Comparison of ENCODE assay signal across 2 cellular contexts in the genomic region with DNA sequence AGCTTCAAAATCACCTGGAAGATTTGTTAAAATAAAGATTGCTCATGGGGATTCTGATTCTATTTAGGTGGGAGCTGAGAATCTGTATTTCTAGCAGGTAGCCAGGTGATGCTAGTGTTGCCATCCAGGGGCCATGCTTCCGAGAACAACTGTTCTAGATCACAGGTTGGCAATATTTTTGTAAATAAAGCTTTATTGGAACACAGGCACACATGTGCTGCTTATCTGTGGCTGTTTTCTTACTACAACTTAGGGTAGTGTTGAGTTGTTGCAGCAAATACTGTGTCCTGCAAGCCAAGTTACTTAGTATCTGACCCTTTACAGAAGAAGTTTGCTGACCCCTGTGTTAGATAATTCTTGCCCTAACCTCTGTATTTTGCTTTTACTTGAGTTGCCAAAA.
TF ChIP-seq lines count a peak whose summit lies in the region.

No MANE protein-coding gene starts in this region.

TF ChIP-seq in GM12878, 131 proteins besides CTCF, POLR2A, EP300 and RAD21:
- TF ChIP-seq MTA3 (IDR thresholded peaks at IDR 0.05; ENCODE audit: borderline replicate concordance, low read length) = no peak
- TF ChIP-seq, protein P1, sequence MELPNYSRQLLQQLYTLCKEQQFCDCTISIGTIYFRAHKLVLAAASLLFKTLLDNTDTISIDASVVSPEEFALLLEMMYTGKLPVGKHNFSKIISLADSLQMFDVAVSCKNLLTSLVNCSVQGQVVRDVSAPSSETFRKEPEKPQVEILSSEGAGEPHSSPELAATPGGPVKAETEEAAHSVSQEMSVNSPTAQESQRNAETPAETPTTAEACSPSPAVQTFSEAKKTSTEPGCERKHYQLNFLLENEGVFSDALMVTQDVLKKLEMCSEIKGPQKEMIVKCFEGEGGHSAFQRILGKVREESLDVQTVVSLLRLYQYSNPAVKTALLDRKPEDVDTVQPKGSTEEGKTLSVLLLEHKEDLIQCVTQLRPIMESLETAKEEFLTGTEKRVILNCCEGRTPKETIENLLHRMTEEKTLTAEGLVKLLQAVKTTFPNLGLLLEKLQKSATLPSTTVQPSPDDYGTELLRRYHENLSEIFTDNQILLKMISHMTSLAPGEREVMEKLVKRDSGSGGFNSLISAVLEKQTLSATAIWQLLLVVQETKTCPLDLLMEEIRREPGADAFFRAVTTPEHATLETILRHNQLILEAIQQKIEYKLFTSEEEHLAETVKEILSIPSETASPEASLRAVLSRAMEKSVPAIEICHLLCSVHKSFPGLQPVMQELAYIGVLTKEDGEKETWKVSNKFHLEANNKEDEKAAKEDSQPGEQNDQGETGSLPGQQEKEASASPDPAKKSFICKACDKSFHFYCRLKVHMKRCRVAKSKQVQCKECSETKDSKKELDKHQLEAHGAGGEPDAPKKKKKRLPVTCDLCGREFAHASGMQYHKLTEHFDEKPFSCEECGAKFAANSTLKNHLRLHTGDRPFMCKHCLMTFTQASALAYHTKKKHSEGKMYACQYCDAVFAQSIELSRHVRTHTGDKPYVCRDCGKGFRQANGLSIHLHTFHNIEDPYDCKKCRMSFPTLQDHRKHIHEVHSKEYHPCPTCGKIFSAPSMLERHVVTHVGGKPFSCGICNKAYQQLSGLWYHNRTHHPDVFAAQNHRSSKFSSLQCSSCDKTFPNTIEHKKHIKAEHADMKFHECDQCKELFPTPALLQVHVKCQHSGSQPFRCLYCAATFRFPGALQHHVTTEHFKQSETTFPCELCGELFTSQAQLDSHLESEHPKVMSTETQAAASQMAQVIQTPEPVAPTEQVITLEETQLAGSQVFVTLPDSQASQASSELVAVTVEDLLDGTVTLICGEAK (IDR thresholded peaks at IDR 0.05; ENCODE audit: borderline replicate concordance) = 0 out of 2 replicates have a peak, but pooled peaks have one; percentile 17

TF ChIP-seq in K562, 482 proteins besides CTCF, POLR2A, EP300 and RAD21:
- TF ChIP-seq, protein P2, sequence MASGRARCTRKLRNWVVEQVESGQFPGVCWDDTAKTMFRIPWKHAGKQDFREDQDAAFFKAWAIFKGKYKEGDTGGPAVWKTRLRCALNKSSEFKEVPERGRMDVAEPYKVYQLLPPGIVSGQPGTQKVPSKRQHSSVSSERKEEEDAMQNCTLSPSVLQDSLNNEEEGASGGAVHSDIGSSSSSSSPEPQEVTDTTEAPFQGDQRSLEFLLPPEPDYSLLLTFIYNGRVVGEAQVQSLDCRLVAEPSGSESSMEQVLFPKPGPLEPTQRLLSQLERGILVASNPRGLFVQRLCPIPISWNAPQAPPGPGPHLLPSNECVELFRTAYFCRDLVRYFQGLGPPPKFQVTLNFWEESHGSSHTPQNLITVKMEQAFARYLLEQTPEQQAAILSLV (tag; IDR thresholded peaks at IDR 0.05) = no peak
- TF ChIP-seq, protein P1 (IDR thresholded peaks at IDR 0.05) = peak; percentile 88
- TF ChIP-seq, protein P1 (CRISPR knock-in tag; IDR thresholded peaks at IDR 0.05) = peak; percentile 60; the same call in 1 of the 2 replicates
